Comparison of ENCODE assay signal across 9 cellular contexts in the genomic region with DNA sequence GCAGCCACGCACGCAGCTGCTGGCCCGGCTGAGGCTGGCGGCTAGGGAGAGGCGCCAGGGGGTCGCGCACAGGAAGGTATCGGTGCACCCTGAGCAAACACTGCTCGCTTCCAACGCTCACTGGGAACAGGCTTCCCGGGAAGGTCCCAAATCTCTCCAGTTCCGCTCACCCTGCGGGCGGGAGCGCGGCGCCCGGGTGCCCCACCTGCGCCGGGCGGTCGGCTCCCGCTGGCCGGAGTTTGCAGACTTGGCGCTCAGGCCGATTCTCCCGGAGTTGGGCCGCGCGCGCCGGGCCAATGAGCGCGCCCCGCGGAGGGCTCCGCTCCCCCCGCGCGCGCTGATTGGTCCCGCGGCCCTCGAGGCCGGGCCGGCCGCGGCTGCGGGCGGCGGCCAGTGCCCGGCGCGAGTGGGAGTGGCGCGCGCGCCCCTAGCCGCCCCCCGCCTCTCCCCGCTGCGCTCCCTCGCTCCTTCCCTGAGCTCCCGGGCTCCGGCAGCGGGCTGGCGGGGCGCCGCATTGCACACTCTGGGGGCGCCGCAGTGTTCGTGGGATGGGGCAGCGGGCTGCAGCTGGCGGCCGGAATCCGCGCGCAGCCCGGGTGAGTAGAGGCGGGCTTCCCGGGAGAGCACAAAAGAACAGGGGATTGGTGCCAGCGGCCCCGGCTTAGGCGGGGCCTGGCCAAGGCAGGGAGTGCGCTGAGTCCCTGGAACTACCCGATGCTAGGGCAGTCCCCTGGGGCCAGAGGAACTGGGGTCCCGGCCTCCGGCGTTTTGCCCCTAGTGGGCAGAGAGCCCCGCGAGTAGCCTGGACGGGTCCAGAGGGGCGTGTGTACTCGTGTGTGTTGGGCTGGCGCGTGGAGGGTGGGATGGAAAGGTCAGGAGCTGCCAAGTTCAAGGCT. TPM values are rescaled to one million over a fixed set of nuclear protein-coding genes. Genes with fewer than 3 reads are reported as not detected.
DNase-seq lines count a peak whose midpoint lies in the region; ATAC-seq and TF ChIP-seq lines count a peak whose summit lies in the region.
"Had no signal": no experiment of that assay in that cellular context is flagged by ENCODE, and none has a peak within 500 bp of the region (broad histone marks: within the 10 kb centered on the region; RNA-seq: fewer than 3 reads in every experiment).

A gene with protein sequence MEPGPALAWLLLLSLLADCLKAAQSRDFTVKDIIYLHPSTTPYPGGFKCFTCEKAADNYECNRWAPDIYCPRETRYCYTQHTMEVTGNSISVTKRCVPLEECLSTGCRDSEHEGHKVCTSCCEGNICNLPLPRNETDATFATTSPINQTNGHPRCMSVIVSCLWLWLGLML (plus strand): TSS at position 461 of the 896 bp plus-strand sequence. CDS start 107,122 bp downstream, outside the sequence.

- intact Hi-C loops in activated B cell treated with CpG ODN at 0.5 μM for 24 hours (cut with micrococcal nuclease) = loop anchor here (1.0 kb wide), 1 partner anchor 309 kb away; no protein-coding TSS in a partner anchor

- DNase-seq in NCI-H1436 (lab: John Stamatoyannopoulos, UW) (peak; percentile 58), NCI-H1436 treated with DMSO at 0.1 percent for 48 hours (lab: John Stamatoyannopoulos, UW) (no peak), NCI-H1694 treated with DMSO at 0.1 percent for 48 hours (lab: John Stamatoyannopoulos, UW) (peak; percentile 63), activated B cell treated with CpG ODN at 0.5 μM for 24 hours (no peak), glomerular visceral epithelial cell (ENCODE audit: extremely low spot score) (peak; percentile 88)
- no peak for DNase-seq in NK-92 treated with Interleukin-12 subunit alpha and Interleukin-12 subunit beta, amount 100 ng/mL, for 24 hours (lab: John Stamatoyannopoulos, UW)

- H3K27me3 ChIP-seq in neuron (ENCODE audit: insufficient read depth, low read length) = no peaks in the 10 kb centered on the region
- H3K27me3 ChIP-seq: BLaER1 treated with 17β-estradiol and CSF1 and Interleukin-3, amounts not matched to agents 10 nM and 100 nM had no signal

- TF ChIP-seq CTCF in activated B cell treated with CpG ODN at 0.5 μM for 24 hours (IDR thresholded peaks at IDR 0.05) = no peak

- H3K36me3 Mint-ChIP-seq in activated B cell treated with CpG ODN at 0.5 μM for 24 hours (ENCODE audit: low read depth) = no peaks in the 10 kb centered on the region

- no peaks in the 10 kb centered on the region for H3K36me3 ChIP-seq in neuron (ENCODE audit: insufficient read depth, low read length)
- H3K36me3 ChIP-seq: BLaER1 treated with 17β-estradiol and CSF1 and Interleukin-3, amounts not matched to agents 10 nM and 100 nM had no signal

- CTCF ChIA-PET in activated B cell treated with CpG ODN at 0.5 μM for 24 hours (lab: Charles Lee) = no interaction called here

- H3K4me1 ChIP-seq in neuron (ENCODE audit: insufficient read depth, low read length) = peaks cover 9% of the 10 kb centered on the region
- H3K4me1 ChIP-seq: BLaER1 treated with 17β-estradiol and CSF1 and Interleukin-3, amounts not matched to agents 10 nM and 100 nM had no signal

- H3K9me3 Mint-ChIP-seq in activated B cell treated with CpG ODN at 0.5 μM for 24 hours = peaks cover 3% of the 10 kb centered on the region

- H3K4me1 Mint-ChIP-seq in activated B cell treated with CpG ODN at 0.5 μM for 24 hours = peaks cover 16% of the 10 kb centered on the region

- H3K27ac Mint-ChIP-seq in activated B cell treated with CpG ODN at 0.5 μM for 24 hours = no peak within 1 kb of the TSS

- POLR2A ChIA-PET in activated B cell treated with CpG ODN at 0.5 μM for 24 hours (lab: Charles Lee) = no interaction called here

- peak; percentile 93 for ATAC-seq in HG02642 (IDR thresholded peaks at IDR 0.05; ENCODE audit: poor library complexity, unreplicated experiment)
- peak; percentile 57 for ATAC-seq in activated B cell treated with CpG ODN at 0.5 μM for 24 hours (ENCODE audit: low read depth)

- peaks cover 43% of the 10 kb centered on the region for H3K27me3 Mint-ChIP-seq in activated B cell treated with CpG ODN at 0.5 μM for 24 hours

- peak within 1 kb of the TSS; percentile 86 for H2AFZ ChIP-seq in neuron (ENCODE audit: low read depth, low read length)

- H3K4me3 ChIP-seq in neuron (ENCODE audit: low read length) = peak within 1 kb of the TSS; percentile 57
- H3K4me3 ChIP-seq: BLaER1 treated with 17β-estradiol and CSF1 and Interleukin-3, amounts not matched to agents 10 nM and 100 nM had no signal

- peak within 1 kb of the TSS; percentile 74 for H3K4me3 Mint-ChIP-seq in activated B cell treated with CpG ODN at 0.5 μM for 24 hours

- H3K9me3 ChIP-seq in neuron (ENCODE audit: low read length) = no peaks in the 10 kb centered on the region

RNA-seq across cellular contexts. Expression of the gene that starts here (rescaled TPM):
- total RNA-seq in activated B cell treated with CpG ODN at 0.5 μM for 24 hours = not detected in 2 replicates

Comparison
In these comparisons a context has a peak if more than half of its experiments do, and no peak if none do; other contexts are left out.
1. DNase-seq: peak in NCI-H1436 (single experiment), NCI-H1694 treated with DMSO at 0.1 percent for 48 hours (single experiment) and glomerular visceral epithelial cell (single experiment); none in NCI-H1436 treated with DMSO at 0.1 percent for 48 hours (single experiment), activated B cell treated with CpG ODN at 0.5 μM for 24 hours (single experiment) and NK-92 treated with Interleukin-12 subunit alpha and Interleukin-12 subunit beta, amount 100 ng/mL, for 24 hours (single experiment).
2. Peak in ATAC-seq in activated B cell treated with CpG ODN at 0.5 μM for 24 hours; RNA of the gene not detected or under 1 TPM.